8 cellular contexts compared by ENCODE assay signal in genomic region chr3:15206662-15207576, GRCh38. TPM values are rescaled to one million over a fixed set of nuclear protein-coding genes. Genes with fewer than 3 reads are reported as not detected.
A peak's percentile ranks its signal among the peaks of the same experiment; 100 is the strongest.
DNase-seq lines count a peak whose midpoint lies in the region; ATAC-seq and TF ChIP-seq lines count a peak whose summit lies in the region.

No MANE protein-coding gene starts in this region.

- H3K27me3 ChIP-seq in rectal smooth muscle tissue (ENCODE audit: control insufficient read depth, insufficient read depth, low read length), result no peaks in the 10 kb centered on the region

- peak overlapping the region; percentile 96 for H3K4me3 Mint-ChIP-seq in activated naive CD8-positive, alpha-beta T cell

- ATAC-seq in left cardiac atrium (peak; percentile 52 to 70), HG02678 (IDR thresholded peaks at IDR 0.05; ENCODE audit: unreplicated experiment) (no peak)

- no peaks in the 10 kb centered on the region for H3K36me3 ChIP-seq in rectal smooth muscle tissue (ENCODE audit: control insufficient read depth, insufficient read depth, low read length)

- H3K36me3 Mint-ChIP-seq in activated naive CD8-positive, alpha-beta T cell, result peaks cover 2% of the 10 kb centered on the region

- H3K27ac ChIP-seq in rectal smooth muscle tissue (ENCODE audit: low read depth, low read length), result peak overlapping the region; percentile 98

- H3K27ac Mint-ChIP-seq in activated naive CD8-positive, alpha-beta T cell, result peak overlapping the region; percentile 94

- intact Hi-C loops in left cardiac atrium (cut with DNase I), result loop anchor here (10.0 kb wide), 2 partner anchors 92 to 198 kb away; no protein-coding TSS in a partner anchor

- no peak for TF ChIP-seq RAD21 in Ishikawa (IDR thresholded peaks at IDR 0.05; ENCODE audit: low read depth)

- H3K4me1 Mint-ChIP-seq in activated naive CD8-positive, alpha-beta T cell (ENCODE audit: low read depth), result peaks cover 35% of the 10 kb centered on the region

- H3K4me1 ChIP-seq in rectal smooth muscle tissue (ENCODE audit: control insufficient read depth, insufficient read depth, low read length), result peaks cover 14% of the 10 kb centered on the region

- peak; percentile 33 for DNase-seq in activated T-cell treated with anti-CD3 and anti-CD28 coated beads, Interleukin-2, amount 50 U/mL, for 1 hour
- DNase-seq in activated T-cell treated with anti-CD3 and anti-CD28 coated beads for 4 hours, result no peak
- no peak for DNase-seq in left cardiac atrium
- DNase-seq in NCI-H510A treated with DMSO at 0.1 percent for 48 hours (lab: John Stamatoyannopoulos, UW), result no peak

- H3K4me3 ChIP-seq in rectal smooth muscle tissue (ENCODE audit: low read length), result peak overlapping the region; percentile 97

- peak overlapping the region; percentile 88 for H3K9ac ChIP-seq in rectal smooth muscle tissue (ENCODE audit: low read length)

- TF ChIP-seq EP300 in Ishikawa (IDR thresholded peaks at IDR 0.05; ENCODE audit: borderline replicate concordance), result no peak

- no peaks in the 10 kb centered on the region for H3K9me3 Mint-ChIP-seq in activated naive CD8-positive, alpha-beta T cell (ENCODE audit: low read depth)

- no peaks in the 10 kb centered on the region for H3K27me3 Mint-ChIP-seq in activated naive CD8-positive, alpha-beta T cell

TF ChIP-seq in Ishikawa, 13 proteins besides CTCF, POLR2A, EP300 and RAD21:
- TF ChIP-seq MAX (IDR thresholded peaks at IDR 0.05) (peak; percentile 16; the same call in 1 of the 2 replicates), EGR1 (IDR thresholded peaks at IDR 0.05) (no peak)

RNA-seq across cellular contexts. Expression of gene CAPN7, which starts 0.9 kb away (rescaled TPM):
- total RNA-seq in left cardiac atrium, result 10 to 100 TPM; 28.4 to 28.9 TPM
